8 cellular contexts compared by ENCODE assay signal in genomic region chr15:84716036-84716732, GRCh38. TPM values are rescaled to one million over a fixed set of nuclear protein-coding genes. Genes with fewer than 3 reads are reported as not detected.
A peak's percentile ranks its signal among the peaks of the same experiment; 100 is the strongest.
DNase-seq lines count a peak whose midpoint lies in the region; ATAC-seq and TF ChIP-seq lines count a peak whose summit lies in the region.

TSS of gene SEC11A (minus strand) at chr15:84716139. CDS start at chr15:84716075, 64 bp downstream.

- no peaks in the 10 kb centered on the region for H3K9me3 Mint-ChIP-seq in IgD-negative memory B cell

- no peaks in the 10 kb centered on the region for H3K36me3 Mint-ChIP-seq in IgD-negative memory B cell

- peak within 1 kb of the TSS; percentile 95 for H3K4me3 ChIP-seq in epithelial cell of proximal tubule (ENCODE audit: low read depth, low read length)

- H3K27me3 Mint-ChIP-seq in IgD-negative memory B cell: no peaks in the 10 kb centered on the region

- no peak for TF ChIP-seq CTCF in epithelial cell of proximal tubule (conservative IDR thresholded peaks at IDR 0.05; ENCODE audit: low read depth, low read length)

- H3K27ac Mint-ChIP-seq in IgD-negative memory B cell: peak within 1 kb of the TSS; percentile 83 to 99 (median 98)

- H3K4me3 Mint-ChIP-seq in IgD-negative memory B cell: peak within 1 kb of the TSS; percentile 94 to 99 (median 97)

- ATAC-seq in GM21529 (IDR thresholded peaks at IDR 0.05; ENCODE audit: unreplicated experiment): peak; percentile 89

- peaks cover 20 to 27% (median 26%) of the 10 kb centered on the region in 3 donors for H3K4me1 Mint-ChIP-seq in IgD-negative memory B cell

- DNase-seq in DMS 273 treated with DMSO at 0.1 percent for 48 hours (lab: John Stamatoyannopoulos, UW) (peak; percentile 73), OCI-M2 (lab: John Stamatoyannopoulos, UW; ENCODE audit: unreplicated experiment) (peak; percentile 84), activated T-cell treated with anti-CD3 and anti-CD28 coated beads for 48 hours (ENCODE audit: low read depth) (peak; percentile 93), epithelial cell of proximal tubule (ENCODE audit: low read depth) (peak; percentile 74), mucosa of gallbladder (ENCODE audit: low spot score) (peak; percentile 95)
- DNase-seq in stimulated activated CD8-positive, alpha-beta memory T cell treated with anti-CD3 and anti-CD28 coated beads, Interleukin-4, amount 100 ng/mL, for 4 hours (ENCODE audit: low read depth in 2 of 2, low spot score in 1 of 2): peak; percentile 73 to 77

RNA-seq across cellular contexts. Expression of gene SEC11A, which starts in this region (rescaled TPM):
- 117 TPM for polyA plus RNA-seq in IgD-negative memory B cell
- total RNA-seq in epithelial cell of proximal tubule (192 and 236 TPM in 2 replicates), mucosa of gallbladder (121 TPM)

Comparison
In these comparisons a context has a peak if more than half of its experiments do, and no peak if none do; other contexts are left out.
1. Peak in every context shown above with its lines: DNase-seq, ATAC-seq and H3K4me3 ChIP-seq.